In the genomic region with DNA sequence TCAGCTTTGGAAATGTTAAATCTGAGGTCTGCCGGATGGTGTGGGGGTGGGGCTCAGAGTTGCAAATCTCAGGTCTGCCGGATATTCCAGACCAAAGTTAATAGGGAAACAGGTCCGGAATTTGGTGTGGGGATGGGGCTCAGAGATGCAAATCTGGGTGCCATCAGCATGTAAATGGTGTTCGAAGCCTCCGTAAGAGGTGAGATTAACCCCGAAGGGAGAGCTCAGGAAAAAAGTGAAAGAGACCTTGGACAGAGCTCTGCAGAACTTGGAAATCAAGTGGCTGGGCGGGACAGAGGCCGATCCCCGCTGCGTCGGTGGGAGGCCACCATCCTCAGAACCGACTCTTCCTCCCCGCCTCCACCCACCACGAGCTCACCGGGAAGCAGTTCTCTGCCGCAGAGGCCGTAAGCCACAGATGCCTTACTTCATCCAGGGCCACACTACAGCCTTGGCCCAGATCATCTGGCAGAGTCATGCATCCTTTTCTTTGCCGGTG, we compare ENCODE assay signal across 8 cellular contexts. TPM values are rescaled to one million over a fixed set of nuclear protein-coding genes. Genes with fewer than 3 reads are reported as not detected.
DNase-seq lines count a peak whose midpoint lies in the region; ATAC-seq and TF ChIP-seq lines count a peak whose summit lies in the region.

No MANE protein-coding gene starts in this region.

- peak overlapping the region; percentile 94 to 97 (median 96) for H3K4me3 Mint-ChIP-seq in CD4-positive, CD25-positive, alpha-beta regulatory T cell
- H3K4me3 Mint-ChIP-seq in activated T-cell treated with anti-CD3 and anti-CD28 coated beads, Interleukin-2, amount 50 U/mL, for 72 hours = peak overlapping the region; percentile 97
- H3K4me3 Mint-ChIP-seq in neural progenitor cell = peak overlapping the region; percentile 95

- no peaks in the 10 kb centered on the region for H3K27me3 ChIP-seq in CD4-positive, CD25-positive, alpha-beta regulatory T cell (ENCODE audit: control insufficient read depth, insufficient read depth, low read length)
- H3K27me3 ChIP-seq in MG63 (no peaks in the 10 kb centered on the region), neural progenitor cell (peaks cover 47% of the 10 kb centered on the region)

- peaks cover 59% of the 10 kb centered on the region for H3K4me1 ChIP-seq in CD4-positive, CD25-positive, alpha-beta regulatory T cell (ENCODE audit: control insufficient read depth, insufficient read depth, low read length, poor library complexity, severe bottlenecking)
- H3K4me1 ChIP-seq in neural progenitor cell = peaks cover 40% of the 10 kb centered on the region

- H3K4me3 ChIP-seq in CD4-positive, CD25-positive, alpha-beta regulatory T cell (ENCODE audit: low read depth, low read length) = peak overlapping the region; percentile 98
- H3K4me3 ChIP-seq in MG63 = peak overlapping the region; percentile 74
- peak overlapping the region; percentile 96 for H3K4me3 ChIP-seq in neural progenitor cell

- H3K9me3 ChIP-seq in CD4-positive, CD25-positive, alpha-beta regulatory T cell (ENCODE audit: control insufficient read depth in 2 of 2, low read length in 2 of 2) = no peaks in the 10 kb centered on the region
- H3K9me3 ChIP-seq in MG63 (no peaks in the 10 kb centered on the region), neural progenitor cell (ENCODE audit: low read depth) (no peaks in the 10 kb centered on the region)

- no peak for ATAC-seq in CD4-positive, CD25-positive, alpha-beta regulatory T cell (ENCODE audit: low read depth in 2 of 2)
- no peak for ATAC-seq in activated T-cell treated with anti-CD3 and anti-CD28 coated beads, Interleukin-2, amount 50 U/mL, for 72 hours (replicated peaks in 1 of 2)
- no peak for ATAC-seq in GM21737 (IDR thresholded peaks at IDR 0.05; ENCODE audit: unreplicated experiment)

- peaks cover 10 to 60% (median 43%) of the 10 kb centered on the region in 4 donors for H3K4me1 Mint-ChIP-seq in CD4-positive, CD25-positive, alpha-beta regulatory T cell
- H3K4me1 Mint-ChIP-seq in activated T-cell treated with anti-CD3 and anti-CD28 coated beads, Interleukin-2, amount 50 U/mL, for 72 hours (ENCODE audit: low read depth) = peaks cover 56% of the 10 kb centered on the region
- H3K4me1 Mint-ChIP-seq in neural progenitor cell = peaks cover 46% of the 10 kb centered on the region

- peaks cover 29% of the 10 kb centered on the region for H3K27me3 Mint-ChIP-seq in CD4-positive, CD25-positive, alpha-beta regulatory T cell
- H3K27me3 Mint-ChIP-seq in activated T-cell treated with anti-CD3 and anti-CD28 coated beads, Interleukin-2, amount 50 U/mL, for 72 hours (ENCODE audit: low read depth) = no peaks in the 10 kb centered on the region
- H3K27me3 Mint-ChIP-seq in neural progenitor cell (ENCODE audit: insufficient read depth, low read depth) = peaks cover 26% of the 10 kb centered on the region

- H3K9ac ChIP-seq in neural progenitor cell = no peak overlapping the region

- H3K79me2 ChIP-seq in neural progenitor cell (ENCODE audit: low read depth) = peaks cover 24% of the 10 kb centered on the region

- peaks cover 14% of the 10 kb centered on the region for H4K20me1 ChIP-seq in neural progenitor cell (ENCODE audit: low read depth)

- no peaks in the 10 kb centered on the region for H3K36me3 Mint-ChIP-seq in CD4-positive, CD25-positive, alpha-beta regulatory T cell
- peaks cover 1 to 6% of the 10 kb centered on the region in 2 donors for H3K36me3 Mint-ChIP-seq in activated T-cell treated with anti-CD3 and anti-CD28 coated beads, Interleukin-2, amount 50 U/mL, for 72 hours (ENCODE audit: insufficient read depth in 2 of 2)
- H3K36me3 Mint-ChIP-seq in neural progenitor cell = peaks cover 8% of the 10 kb centered on the region

- TF ChIP-seq CTCF in neural progenitor cell (IDR thresholded peaks at IDR 0.05) = no peak

- H3K27ac ChIP-seq in CD4-positive, CD25-positive, alpha-beta regulatory T cell (ENCODE audit: insufficient read depth, low read length, poor library complexity, severe bottlenecking) = peak overlapping the region; percentile 74
- no peak overlapping the region for H3K27ac ChIP-seq in neural progenitor cell

- H3K4me2 ChIP-seq in neural progenitor cell = peak overlapping the region; percentile 94

- H3K36me3 ChIP-seq in CD4-positive, CD25-positive, alpha-beta regulatory T cell (ENCODE audit: control insufficient read depth, insufficient read depth, low read length) = no peaks in the 10 kb centered on the region
- H3K36me3 ChIP-seq in MG63 (peaks cover 11% of the 10 kb centered on the region), neural progenitor cell (no peaks in the 10 kb centered on the region)

- H3K27ac Mint-ChIP-seq in CD4-positive, CD25-positive, alpha-beta regulatory T cell = peak overlapping the region; percentile 89 to 98 (median 97)
- peak overlapping the region; percentile 29 for H3K27ac Mint-ChIP-seq in activated T-cell treated with anti-CD3 and anti-CD28 coated beads, Interleukin-2, amount 50 U/mL, for 72 hours
- H3K27ac Mint-ChIP-seq in neural progenitor cell = peak overlapping the region; percentile 51

- peak in 2 of 3 donors; percentile 18 to 47 for DNase-seq in CD4-positive, CD25-positive, alpha-beta regulatory T cell
- DNase-seq in MG63 = peak; percentile 75
- peak; percentile 47 to 48 for DNase-seq in activated T-cell treated with anti-CD3 and anti-CD28 coated beads, Interleukin-2, amount 50 U/mL, for 72 hours
- DNase-seq in germinal center (ENCODE audit: low spot score) = peak; percentile 6
- DNase-seq in neural progenitor cell (ENCODE audit: low spot score) = peak; percentile 47
- no peak for DNase-seq in amniotic stem cell (lab: John Stamatoyannopoulos, UW)
- no peak for DNase-seq in epidermal melanocyte (ENCODE audit: insufficient read length, low spot score)

- H3K9me3 Mint-ChIP-seq in CD4-positive, CD25-positive, alpha-beta regulatory T cell = peaks cover 0 to 3% (median 0%) of the 10 kb centered on the region in 7 donors
- H3K9me3 Mint-ChIP-seq in activated T-cell treated with anti-CD3 and anti-CD28 coated beads, Interleukin-2, amount 50 U/mL, for 72 hours = no peaks in the 10 kb centered on the region
- H3K9me3 Mint-ChIP-seq in neural progenitor cell = no peaks in the 10 kb centered on the region

- no peak overlapping the region for H2AFZ ChIP-seq in neural progenitor cell (replicated peaks)

- H3F3A ChIP-seq in neural progenitor cell (ENCODE audit: low read depth) = peaks cover 56% of the 10 kb centered on the region

RNA-seq across cellular contexts. Expression of a gene that starts 1.7 kb away (rescaled TPM):
- 26.6 TPM for total RNA-seq in CD4-positive, CD25-positive, alpha-beta regulatory T cell
- 10 to 100 TPM; 14.6 to 22.2 (median 17.6) TPM for polyA plus RNA-seq in CD4-positive, CD25-positive, alpha-beta regulatory T cell
- total RNA-seq in MG63 (2014; rRNA removed; shearing (Covaris generic); ENCODE audit: low replicate concordance) = 82.1 and 109 TPM in 2 replicates
- total RNA-seq in activated T-cell treated with anti-CD3 and anti-CD28 coated beads, Interleukin-2, amount 50 U/mL, for 72 hours = 10 to 100 TPM; 44.7 to 48.8 TPM
- 94.9 and 95.9 TPM in 2 replicates for total RNA-seq in neural progenitor cell (ENCODE audit: low replicate concordance)

RNA-seq across cellular contexts. Expression of a gene that starts 50.0 kb away (rescaled TPM):
- total RNA-seq in CD4-positive, CD25-positive, alpha-beta regulatory T cell = 11.0 TPM
- 10 to 100 TPM; 10.2 to 13.7 (median 12.3) TPM for polyA plus RNA-seq in CD4-positive, CD25-positive, alpha-beta regulatory T cell
- total RNA-seq in MG63 (2014; rRNA removed; shearing (Covaris generic); ENCODE audit: low replicate concordance) = 7.2 and 12.7 TPM in 2 replicates
- 10 to 100 TPM; 12.8 to 14.1 TPM for total RNA-seq in activated T-cell treated with anti-CD3 and anti-CD28 coated beads, Interleukin-2, amount 50 U/mL, for 72 hours
- total RNA-seq in neural progenitor cell (ENCODE audit: low replicate concordance) = 14.6 and 22.2 TPM in 2 replicates

Comparison
In these comparisons a context has a peak if more than half of its experiments do, and no peak if none do; other contexts are left out.
1. DNase-seq: peak in CD4-positive, CD25-positive, alpha-beta regulatory T cell (2 of 3), MG63 (single experiment), activated T-cell treated with anti-CD3 and anti-CD28 coated beads, Interleukin-2, amount 50 U/mL, for 72 hours (2 of 2), germinal center (single experiment) and neural progenitor cell (single experiment); none in amniotic stem cell (single experiment) and epidermal melanocyte (single experiment).
2. H3K27ac Mint-ChIP-seq: peak in every context shown above with its lines; median percentile 97 in CD4-positive, CD25-positive, alpha-beta regulatory T cell; 51 in neural progenitor cell; 29 in activated T-cell treated with anti-CD3 and anti-CD28 coated beads, Interleukin-2, amount 50 U/mL, for 72 hours.
3. Peak in every context shown above with its lines, with median percentiles within 50 percentile points of each other: H3K4me3 ChIP-seq and H3K4me3 Mint-ChIP-seq.